8 cellular contexts compared by ENCODE assay signal in genomic region chr11:79437981-79438630, GRCh38. TPM values are rescaled to one million over a fixed set of nuclear protein-coding genes. Genes with fewer than 3 reads are reported as not detected.
A peak's percentile ranks its signal among the peaks of the same experiment; 100 is the strongest.
DNase-seq lines count a peak whose midpoint lies in the region; ATAC-seq and TF ChIP-seq lines count a peak whose summit lies in the region.

No MANE protein-coding gene starts in this region.

- no peak overlapping the region for H3K27ac ChIP-seq in body of pancreas

- peaks cover 0 to 15% (median 3%) of the 10 kb centered on the region in 9 donors for H3K9me3 Mint-ChIP-seq in naive thymus-derived CD8-positive, alpha-beta T cell
- H3K9me3 Mint-ChIP-seq in activated naive CD4-positive, alpha-beta T cell treated with anti-CD3 and anti-CD28 coated beads for 36 hours: no peaks in the 10 kb centered on the region

- POLR2A ChIA-PET in naive thymus-derived CD8-positive, alpha-beta T cell (lab: Charles Lee): interaction anchor here (0.7 kb wide), 1 partner anchor 14 kb away, joined by 8 read pairs; no protein-coding TSS in a partner anchor

- TF ChIP-seq POLR2A in body of pancreas (IDR thresholded peaks at IDR 0.05): no peak

- H3K27me3 ChIP-seq in body of pancreas: peaks cover 0 to 48% of the 10 kb centered on the region in 2 donors

- H3K27me3 Mint-ChIP-seq in naive thymus-derived CD8-positive, alpha-beta T cell: peaks cover 42 to 79% (median 61%) of the 10 kb centered on the region in 5 donors
- peaks cover 71% of the 10 kb centered on the region for H3K27me3 Mint-ChIP-seq in activated naive CD4-positive, alpha-beta T cell treated with anti-CD3 and anti-CD28 coated beads for 36 hours (ENCODE audit: low read depth)

- TF ChIP-seq CTCF in body of pancreas (IDR thresholded peaks at IDR 0.05): no peak

- no peak overlapping the region for H3K27ac Mint-ChIP-seq in naive thymus-derived CD8-positive, alpha-beta T cell
- no peak overlapping the region for H3K27ac Mint-ChIP-seq in activated naive CD4-positive, alpha-beta T cell treated with anti-CD3 and anti-CD28 coated beads for 36 hours

- peaks cover 48% of the 10 kb centered on the region for H3K4me1 ChIP-seq in body of pancreas

- no peaks in the 10 kb centered on the region for H3K9me3 ChIP-seq in body of pancreas

- DNase-seq in D341Med (ENCODE audit: low spot score) (peak; percentile 29), NCI-H2171 (lab: John Stamatoyannopoulos, UW) (peak; percentile 60), ecto neural progenitor cell (ENCODE audit: low spot score) (peak; percentile 61), SW480 (ENCODE audit: low spot score) (no peak), foreskin melanocyte (no peak), body of pancreas (no peak)
- no peak for DNase-seq in naive thymus-derived CD8-positive, alpha-beta T cell
- no peak for DNase-seq in activated naive CD4-positive, alpha-beta T cell treated with anti-CD3 and anti-CD28 coated beads for 36 hours

- intact Hi-C loops in activated naive CD4-positive, alpha-beta T cell treated with anti-CD3 and anti-CD28 coated beads for 36 hours (cut with micrococcal nuclease): no loop called here
- intact Hi-C loops in body of pancreas (cut with DNase I): no loop called here

- H3K4me3 ChIP-seq in body of pancreas: no peak overlapping the region

- no peak for ATAC-seq in naive thymus-derived CD8-positive, alpha-beta T cell
- ATAC-seq in body of pancreas: no peak

- CTCF ChIA-PET in activated naive CD4-positive, alpha-beta T cell treated with anti-CD3 and anti-CD28 coated beads for 36 hours (lab: Charles Lee): no interaction called here

- H3K4me3 Mint-ChIP-seq in naive thymus-derived CD8-positive, alpha-beta T cell: peak overlapping the region in 6 of 10 donors; percentile 26 to 75 (median 32)
- no peak overlapping the region for H3K4me3 Mint-ChIP-seq in activated naive CD4-positive, alpha-beta T cell treated with anti-CD3 and anti-CD28 coated beads for 36 hours

- WGBS in body of pancreas, 2 donors: 7 to 11% methylated on average over 31 of the region's 31 CpGs

- H3K36me3 ChIP-seq in body of pancreas (replicated peaks in 1 of 2; ENCODE audit: insufficient read depth in 1 of 2, low read depth in 2 of 2): no peaks in the 10 kb centered on the region

- H3K36me3 Mint-ChIP-seq in naive thymus-derived CD8-positive, alpha-beta T cell: peaks cover 0 to 10% (median 6%) of the 10 kb centered on the region in 3 donors
- peaks cover 3% of the 10 kb centered on the region for H3K36me3 Mint-ChIP-seq in activated naive CD4-positive, alpha-beta T cell treated with anti-CD3 and anti-CD28 coated beads for 36 hours (ENCODE audit: low read depth)

- H3K4me1 Mint-ChIP-seq in naive thymus-derived CD8-positive, alpha-beta T cell: peaks cover 4 to 27% (median 16%) of the 10 kb centered on the region in 4 donors
- peaks cover 24% of the 10 kb centered on the region for H3K4me1 Mint-ChIP-seq in activated naive CD4-positive, alpha-beta T cell treated with anti-CD3 and anti-CD28 coated beads for 36 hours (ENCODE audit: low read depth)

RNA-seq across cellular contexts. Expression of gene TENM4, which starts 2.7 kb away (rescaled TPM):
- total RNA-seq in naive thymus-derived CD8-positive, alpha-beta T cell: not detected
- polyA plus RNA-seq in naive thymus-derived CD8-positive, alpha-beta T cell: not detected
- total RNA-seq in activated naive CD4-positive, alpha-beta T cell treated with anti-CD3 and anti-CD28 coated beads for 36 hours: not detected
- total RNA-seq in body of pancreas: 1 to 10 TPM in 1 of 2 donors, under 1 TPM in 1; 0.78 to 6.6 TPM

Comparison
In these comparisons a context has a peak if more than half of its experiments do, and no peak if none do; other contexts are left out.
1. DNase-seq: peak in D341Med (single experiment), NCI-H2171 (single experiment) and ecto neural progenitor cell (single experiment); none in naive thymus-derived CD8-positive, alpha-beta T cell (0 of 10), SW480 (single experiment), activated naive CD4-positive, alpha-beta T cell treated with anti-CD3 and anti-CD28 coated beads for 36 hours (single experiment), foreskin melanocyte (single experiment) and body of pancreas (0 of 4).